In the genomic region with DNA sequence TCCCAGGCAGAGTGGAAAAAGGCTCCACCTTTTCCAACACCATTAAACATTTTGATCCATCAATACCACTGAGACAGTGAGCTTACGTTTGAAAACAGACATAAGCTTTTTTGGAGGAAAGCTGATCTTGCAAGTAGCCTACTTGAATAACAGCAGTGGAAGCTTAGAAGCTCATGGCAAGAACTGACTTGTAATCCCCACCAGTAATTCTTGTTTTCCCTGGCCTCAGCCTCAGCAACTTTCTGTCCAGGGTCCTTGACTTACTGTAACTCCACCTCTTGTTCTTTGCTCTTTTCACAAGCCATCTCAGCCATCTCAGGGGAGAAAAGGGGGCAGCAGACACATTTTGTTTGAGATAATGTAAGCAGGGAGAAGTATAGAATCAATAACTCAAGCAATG, we compare ENCODE assay signal across 23 cellular contexts. TPM values are rescaled to one million over a fixed set of nuclear protein-coding genes. Genes with fewer than 3 reads are reported as not detected.
DNase-seq lines count a peak whose midpoint lies in the region; ATAC-seq and TF ChIP-seq lines count a peak whose summit lies in the region.
"Had no signal": no experiment of that assay in that cellular context is flagged by ENCODE, and none has a peak within 500 bp of the region (broad histone marks: within the 10 kb centered on the region; RNA-seq: fewer than 3 reads in every experiment).

No MANE protein-coding gene starts in this region.

- no peaks in the 10 kb centered on the region for H3K27me3 Mint-ChIP-seq in activated T-cell treated with anti-CD3 and anti-CD28 coated beads, Interleukin-2, amount 50 U/mL, for 72 hours (ENCODE audit: low read depth)
- no peaks in the 10 kb centered on the region for H3K27me3 Mint-ChIP-seq in activated T-cell treated with anti-CD3 and anti-CD28 coated beads, Interleukin-2, amount 50 U/mL, for 4 hours (ENCODE audit: low read depth)
- peaks cover 2% of the 10 kb centered on the region for H3K27me3 Mint-ChIP-seq in activated T-helper 2 cell treated with anti-CD3 and anti-CD28 coated beads, Interferon-gamma antibody, Interleukin-2, Interleukin-4, amounts not matched to agents 10 μg/mL and 5 μg/mL and 100 μg/mL, durations not matched to agents 14 hours and 24 hours and 36 hours (ENCODE audit: low read depth)
- peaks cover 34% of the 10 kb centered on the region for H3K27me3 Mint-ChIP-seq in type B pancreatic cell

- ATAC-seq in activated T-cell treated with anti-CD3 and anti-CD28 coated beads, Interleukin-2, amount 50 U/mL, for 72 hours (replicated peaks in 1 of 2), result no peak
- ATAC-seq in activated T-cell treated with anti-CD3 and anti-CD28 coated beads, Interleukin-2, amount 50 U/mL, for 4 hours, result no peak
- peak; percentile 78 for ATAC-seq in esophagus mucosa
- ATAC-seq: left lobe of liver, right cardiac atrium had no signal

- no peak for DNase-seq in activated T-cell treated with anti-CD3 and anti-CD28 coated beads, Interleukin-2, amount 50 U/mL, for 72 hours
- DNase-seq in activated T-cell treated with anti-CD3 and anti-CD28 coated beads, Interleukin-2, amount 50 U/mL, for 4 hours, result no peak
- no peak for DNase-seq in activated T-helper 2 cell treated with anti-CD3 and anti-CD28 coated beads, Interferon-gamma antibody, Interleukin-2, Interleukin-4, amounts not matched to agents 10 μg/mL and 5 μg/mL and 100 μg/mL, durations not matched to agents 14 hours and 24 hours and 36 hours (ENCODE audit: low spot score)
- DNase-seq in type B pancreatic cell (ENCODE audit: extremely low spot score, unreplicated experiment) (no peak), NCI-H526 treated with DMSO at 0.1 percent for 48 hours (lab: John Stamatoyannopoulos, UW) (no peak), NCI-H774 (lab: John Stamatoyannopoulos, UW) (no peak), DMS 273 (lab: John Stamatoyannopoulos, UW; ENCODE audit: unreplicated experiment) (no peak)
- DNase-seq: activated B cell treated with CpG ODN at 0.5 μM for 24 hours; Caco-2; cortex of kidney; EL; GM23248; naive thymus-derived CD8-positive, alpha-beta T cell; NCI-H1092; NCI-H2081; NCI-H446; right cardiac atrium; SK-N-SH; uterus had no signal

- H3K9me3 Mint-ChIP-seq in activated T-cell treated with anti-CD3 and anti-CD28 coated beads, Interleukin-2, amount 50 U/mL, for 72 hours, result peaks cover 0 to under 1% of the 10 kb centered on the region in 2 donors
- H3K9me3 Mint-ChIP-seq in activated T-cell treated with anti-CD3 and anti-CD28 coated beads, Interleukin-2, amount 50 U/mL, for 4 hours, result no peaks in the 10 kb centered on the region
- no peaks in the 10 kb centered on the region for H3K9me3 Mint-ChIP-seq in activated T-helper 2 cell treated with anti-CD3 and anti-CD28 coated beads, Interferon-gamma antibody, Interleukin-2, Interleukin-4, amounts not matched to agents 10 μg/mL and 5 μg/mL and 100 μg/mL, durations not matched to agents 14 hours and 24 hours and 36 hours
- no peaks in the 10 kb centered on the region for H3K9me3 Mint-ChIP-seq in type B pancreatic cell
- H3K9me3 Mint-ChIP-seq: activated B cell treated with CpG ODN at 0.5 μM for 24 hours; mesothelial cell of epicardium; naive thymus-derived CD8-positive, alpha-beta T cell had no signal

- intact Hi-C loops in activated T-helper 2 cell treated with anti-CD3 and anti-CD28 coated beads, Interferon-gamma antibody, Interleukin-2, Interleukin-4, amounts not matched to agents 10 μg/mL and 5 μg/mL and 100 μg/mL, durations not matched to agents 14 hours and 24 hours and 36 hours (cut with micrococcal nuclease), result no loop called here

- peak overlapping the region; percentile 35 to 43 for H3K4me3 Mint-ChIP-seq in activated T-cell treated with anti-CD3 and anti-CD28 coated beads, Interleukin-2, amount 50 U/mL, for 72 hours
- no peak overlapping the region for H3K4me3 Mint-ChIP-seq in activated T-cell treated with anti-CD3 and anti-CD28 coated beads, Interleukin-2, amount 50 U/mL, for 4 hours
- no peak overlapping the region for H3K4me3 Mint-ChIP-seq in activated T-helper 2 cell treated with anti-CD3 and anti-CD28 coated beads, Interferon-gamma antibody, Interleukin-2, Interleukin-4, amounts not matched to agents 10 μg/mL and 5 μg/mL and 100 μg/mL, durations not matched to agents 14 hours and 24 hours and 36 hours (ENCODE audit: low read depth)
- peak overlapping the region; percentile 5 for H3K4me3 Mint-ChIP-seq in type B pancreatic cell
- H3K4me3 Mint-ChIP-seq: activated B cell treated with CpG ODN at 0.5 μM for 24 hours; mesothelial cell of epicardium; naive thymus-derived CD8-positive, alpha-beta T cell had no signal

- peaks cover 64% of the 10 kb centered on the region for H3K4me1 Mint-ChIP-seq in activated T-cell treated with anti-CD3 and anti-CD28 coated beads, Interleukin-2, amount 50 U/mL, for 72 hours (ENCODE audit: low read depth)
- H3K4me1 Mint-ChIP-seq in activated T-cell treated with anti-CD3 and anti-CD28 coated beads, Interleukin-2, amount 50 U/mL, for 4 hours (ENCODE audit: low read depth), result peaks cover 24% of the 10 kb centered on the region
- H3K4me1 Mint-ChIP-seq in activated T-helper 2 cell treated with anti-CD3 and anti-CD28 coated beads, Interferon-gamma antibody, Interleukin-2, Interleukin-4, amounts not matched to agents 10 μg/mL and 5 μg/mL and 100 μg/mL, durations not matched to agents 14 hours and 24 hours and 36 hours (ENCODE audit: low read depth), result peaks cover 41% of the 10 kb centered on the region
- no peaks in the 10 kb centered on the region for H3K4me1 Mint-ChIP-seq in type B pancreatic cell (ENCODE audit: unreplicated experiment)

- TF ChIP-seq CTCF in type B pancreatic cell (conservative IDR thresholded peaks at IDR 0.05), result no peak

- peak overlapping the region; percentile 34 for H3K27ac Mint-ChIP-seq in activated T-cell treated with anti-CD3 and anti-CD28 coated beads, Interleukin-2, amount 50 U/mL, for 72 hours
- peak overlapping the region; percentile 5 for H3K27ac Mint-ChIP-seq in activated T-helper 2 cell treated with anti-CD3 and anti-CD28 coated beads, Interferon-gamma antibody, Interleukin-2, Interleukin-4, amounts not matched to agents 10 μg/mL and 5 μg/mL and 100 μg/mL, durations not matched to agents 14 hours and 24 hours and 36 hours
- peak overlapping the region; percentile 66 for H3K27ac Mint-ChIP-seq in type B pancreatic cell
- H3K27ac Mint-ChIP-seq: activated B cell treated with CpG ODN at 0.5 μM for 24 hours, mesothelial cell of epicardium had no signal

- no peaks in the 10 kb centered on the region for H3K36me3 Mint-ChIP-seq in activated T-cell treated with anti-CD3 and anti-CD28 coated beads, Interleukin-2, amount 50 U/mL, for 72 hours (ENCODE audit: insufficient read depth in 2 of 2)
- no peaks in the 10 kb centered on the region for H3K36me3 Mint-ChIP-seq in activated T-cell treated with anti-CD3 and anti-CD28 coated beads, Interleukin-2, amount 50 U/mL, for 4 hours (ENCODE audit: insufficient read depth)
- no peaks in the 10 kb centered on the region for H3K36me3 Mint-ChIP-seq in activated T-helper 2 cell treated with anti-CD3 and anti-CD28 coated beads, Interferon-gamma antibody, Interleukin-2, Interleukin-4, amounts not matched to agents 10 μg/mL and 5 μg/mL and 100 μg/mL, durations not matched to agents 14 hours and 24 hours and 36 hours (ENCODE audit: low read depth)
- no peaks in the 10 kb centered on the region for H3K36me3 Mint-ChIP-seq in type B pancreatic cell
- H3K36me3 Mint-ChIP-seq: mesothelial cell of epicardium; naive thymus-derived CD8-positive, alpha-beta T cell had no signal

RNA-seq across cellular contexts. Expression of gene MPZL2, which starts 12.3 kb away (rescaled TPM):
- 10 to 100 TPM; 10.1 to 12.9 TPM for total RNA-seq in activated T-cell treated with anti-CD3 and anti-CD28 coated beads, Interleukin-2, amount 50 U/mL, for 72 hours
- total RNA-seq in activated T-cell treated with anti-CD3 and anti-CD28 coated beads, Interleukin-2, amount 50 U/mL, for 4 hours, result 10 to 100 TPM in 2 of 3 donors, 1 to 10 TPM in 1; 9.0 to 12.9 (median 12.8) TPM
- 13.9 and 14.6 TPM in 2 replicates for total RNA-seq in activated T-helper 2 cell treated with anti-CD3 and anti-CD28 coated beads, Interferon-gamma antibody, Interleukin-2, Interleukin-4, amounts not matched to agents 10 μg/mL and 5 μg/mL and 100 μg/mL, durations not matched to agents 14 hours and 24 hours and 36 hours
- 457 TPM for total RNA-seq in esophagus mucosa
- total RNA-seq in type B pancreatic cell (ENCODE audit: low replicate concordance), result 32.7 and 113 TPM in 2 replicates
- total RNA-seq: activated B cell treated with CpG ODN at 0.5 μM for 24 hours, GM23248, osteocyte had no signal

RNA-seq across cellular contexts. Expression of gene MPZL3, which starts 24.3 kb away (rescaled TPM):
- total RNA-seq in activated T-cell treated with anti-CD3 and anti-CD28 coated beads, Interleukin-2, amount 50 U/mL, for 72 hours, result 10 to 100 TPM; 71.3 to 76.3 TPM
- 10 to 100 TPM; 52.7 to 72.0 (median 56.4) TPM for total RNA-seq in activated T-cell treated with anti-CD3 and anti-CD28 coated beads, Interleukin-2, amount 50 U/mL, for 4 hours
- total RNA-seq in activated T-helper 2 cell treated with anti-CD3 and anti-CD28 coated beads, Interferon-gamma antibody, Interleukin-2, Interleukin-4, amounts not matched to agents 10 μg/mL and 5 μg/mL and 100 μg/mL, durations not matched to agents 14 hours and 24 hours and 36 hours, result 49.5 and 49.7 TPM in 2 replicates
- 20.7 TPM for total RNA-seq in esophagus mucosa
- total RNA-seq in type B pancreatic cell (ENCODE audit: low replicate concordance), result 10.2 and 32.1 TPM in 2 replicates

RNA-seq across cellular contexts. Expression of gene CD3E, which starts 28.1 kb away (rescaled TPM):
- total RNA-seq in activated T-cell treated with anti-CD3 and anti-CD28 coated beads, Interleukin-2, amount 50 U/mL, for 72 hours, result 100 to 1,000 TPM; 404 to 419 TPM
- 100 to 1,000 TPM; 371 to 436 (median 407) TPM for total RNA-seq in activated T-cell treated with anti-CD3 and anti-CD28 coated beads, Interleukin-2, amount 50 U/mL, for 4 hours
- total RNA-seq in activated T-helper 2 cell treated with anti-CD3 and anti-CD28 coated beads, Interferon-gamma antibody, Interleukin-2, Interleukin-4, amounts not matched to agents 10 μg/mL and 5 μg/mL and 100 μg/mL, durations not matched to agents 14 hours and 24 hours and 36 hours, result 518 and 529 TPM in 2 replicates
- total RNA-seq in esophagus mucosa (1.2 TPM), type B pancreatic cell (ENCODE audit: low replicate concordance) (not detected in 2 replicates)
- total RNA-seq: GM23248, mesothelial cell of epicardium, osteocyte had no signal

RNA-seq across cellular contexts. Expression of gene JAML, which starts 51.6 kb away (rescaled TPM):
- 100 to 1,000 TPM; 272 to 369 TPM for total RNA-seq in activated T-cell treated with anti-CD3 and anti-CD28 coated beads, Interleukin-2, amount 50 U/mL, for 72 hours
- 100 to 1,000 TPM; 135 to 153 (median 137) TPM for total RNA-seq in activated T-cell treated with anti-CD3 and anti-CD28 coated beads, Interleukin-2, amount 50 U/mL, for 4 hours
- 377 and 389 TPM in 2 replicates for total RNA-seq in activated T-helper 2 cell treated with anti-CD3 and anti-CD28 coated beads, Interferon-gamma antibody, Interleukin-2, Interleukin-4, amounts not matched to agents 10 μg/mL and 5 μg/mL and 100 μg/mL, durations not matched to agents 14 hours and 24 hours and 36 hours
- 2.7 TPM for total RNA-seq in esophagus mucosa
- total RNA-seq in type B pancreatic cell (ENCODE audit: low replicate concordance), result 0.19 and 0.57 TPM in 2 replicates
- total RNA-seq: GM23248, mesothelial cell of epicardium, osteocyte had no signal

Comparison
In these comparisons a context has a peak if more than half of its experiments do, and no peak if none do; other contexts are left out.
1. H3K4me3 Mint-ChIP-seq: peak in activated T-cell treated with anti-CD3 and anti-CD28 coated beads, Interleukin-2, amount 50 U/mL, for 72 hours (2 of 2) and type B pancreatic cell (single experiment); none in activated T-cell treated with anti-CD3 and anti-CD28 coated beads, Interleukin-2, amount 50 U/mL, for 4 hours (single experiment) and activated T-helper 2 cell treated with anti-CD3 and anti-CD28 coated beads, Interferon-gamma antibody, Interleukin-2, Interleukin-4, amounts not matched to agents 10 μg/mL and 5 μg/mL and 100 μg/mL, durations not matched to agents 14 hours and 24 hours and 36 hours (single experiment).
2. H3K27ac Mint-ChIP-seq: peak in every context shown above with its lines; median percentile 66 in type B pancreatic cell; 34 in activated T-cell treated with anti-CD3 and anti-CD28 coated beads, Interleukin-2, amount 50 U/mL, for 72 hours; 5 in activated T-helper 2 cell treated with anti-CD3 and anti-CD28 coated beads, Interferon-gamma antibody, Interleukin-2, Interleukin-4, amounts not matched to agents 10 μg/mL and 5 μg/mL and 100 μg/mL, durations not matched to agents 14 hours and 24 hours and 36 hours.
3. RNA of gene CD3E, which starts 28.1 kb away (total RNA-seq): 518 to 529 TPM in activated T-helper 2 cell treated with anti-CD3 and anti-CD28 coated beads, Interferon-gamma antibody, Interleukin-2, Interleukin-4, amounts not matched to agents 10 μg/mL and 5 μg/mL and 100 μg/mL, durations not matched to agents 14 hours and 24 hours and 36 hours, 404 to 419 TPM in activated T-cell treated with anti-CD3 and anti-CD28 coated beads, Interleukin-2, amount 50 U/mL, for 72 hours and 371 to 436 TPM in activated T-cell treated with anti-CD3 and anti-CD28 coated beads, Interleukin-2, amount 50 U/mL, for 4 hours; 1.2 TPM in esophagus mucosa (single experiment) and not detected in type B pancreatic cell; every median in the first group is over 100 times any median in the second.